ENCODE assay signal across 1 cellular context in the genomic region with DNA sequence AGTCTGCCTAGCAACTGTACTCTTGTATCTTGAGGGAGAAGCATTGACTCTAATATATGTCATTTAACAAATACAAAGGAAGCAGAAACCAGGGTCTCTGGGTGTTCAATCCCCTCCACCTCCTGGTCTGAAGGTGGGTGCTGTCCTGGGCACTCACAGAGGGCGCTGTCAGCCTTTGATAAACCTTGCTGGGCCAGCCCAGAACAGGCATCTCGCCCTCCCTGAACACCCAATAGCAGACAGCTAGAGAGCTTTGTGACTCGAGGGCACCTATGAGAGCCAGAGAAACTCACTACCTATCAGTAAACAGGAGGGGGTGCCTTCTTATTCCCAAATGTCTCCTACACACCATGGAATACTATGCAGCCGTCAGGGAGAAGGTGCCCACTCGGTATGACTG.
TF ChIP-seq lines count a peak whose summit lies in the region.

No MANE protein-coding gene starts in this region.

TF ChIP-seq in GM23338, 12 proteins besides CTCF, POLR2A, EP300 and RAD21 (continued from another document):
- no peak for TF ChIP-seq EZH2phosphoT487 (IDR thresholded peaks at IDR 0.05; ENCODE audit: unreplicated experiment)
